8 cellular contexts compared by ENCODE assay signal in the genomic region with DNA sequence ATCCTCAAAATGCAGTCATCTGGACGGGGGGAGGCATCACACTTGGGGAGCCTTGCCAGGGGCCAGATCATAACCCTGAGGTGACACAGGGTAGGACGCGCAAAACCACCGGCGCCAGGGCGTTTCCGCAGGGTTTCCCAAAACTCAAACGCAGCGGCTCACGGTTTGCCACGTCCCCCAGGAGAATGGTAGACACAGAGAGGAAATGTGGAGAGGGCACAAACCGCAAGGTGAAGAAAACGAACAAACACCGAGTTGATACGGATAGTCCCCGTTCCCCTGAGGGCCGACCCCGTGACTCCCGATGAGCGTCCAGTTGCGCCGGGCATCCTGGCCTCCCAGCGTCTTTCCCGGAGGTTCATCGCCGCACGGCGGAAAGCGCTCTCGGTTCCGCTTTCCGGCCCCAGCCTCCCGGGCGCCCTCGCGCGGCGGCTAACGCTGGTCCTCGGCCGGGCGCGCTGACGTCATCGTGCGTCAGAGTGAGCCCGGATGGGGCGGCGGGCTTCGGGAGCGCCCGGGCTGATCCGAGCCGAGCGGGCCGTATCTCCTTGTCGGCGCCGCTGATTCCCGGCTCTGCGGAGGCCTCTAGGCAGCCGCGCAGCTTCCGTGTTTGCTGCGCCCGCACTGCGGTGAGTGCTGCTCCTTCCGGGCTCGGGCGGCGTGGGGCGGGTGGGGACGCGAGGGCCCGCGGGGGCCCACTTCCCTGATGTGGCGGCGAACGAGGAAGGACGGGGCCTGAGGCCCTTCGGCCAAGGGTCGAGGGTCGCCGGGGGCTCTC. TPM values are rescaled to one million over a fixed set of nuclear protein-coding genes. Genes with fewer than 3 reads are reported as not detected.
A peak's percentile ranks its signal among the peaks of the same experiment; 100 is the strongest.
DNase-seq lines count a peak whose midpoint lies in the region; ATAC-seq, FAIRE-seq and TF ChIP-seq lines count a peak whose summit lies in the region.

TSS of gene BIRC2 (plus strand) at position 467 of the 778 bp plus-strand sequence. CDS start 2,641 bp downstream, outside the sequence.

- H3K4me1 ChIP-seq in kidney (ENCODE audit: control insufficient read depth in 1 of 2, insufficient read depth in 1 of 2, low read depth in 1 of 2, low read length in 2 of 2): peaks cover 2 to 10% of the 10 kb centered on the region in 2 donors

- no peaks in the 10 kb centered on the region for H3K36me3 ChIP-seq in kidney (ENCODE audit: control insufficient read depth in 1 of 2, insufficient read depth in 2 of 2, low read length in 2 of 2)

- H3K9me3 ChIP-seq in kidney (ENCODE audit: control insufficient read depth in 1 of 2, low read length in 2 of 2): no peaks in the 10 kb centered on the region

- ATAC-seq in GM18909 (IDR thresholded peaks at IDR 0.05; ENCODE audit: poor library complexity, unreplicated experiment) (peak; percentile 93), HG03175 (IDR thresholded peaks at IDR 0.05; ENCODE audit: unreplicated experiment) (peak; percentile 94)
- peak; percentile 91 for ATAC-seq in activated CD4-positive, CD25-positive, alpha-beta regulatory T cell treated with anti-CD3 and anti-CD28 coated beads, Interleukin-2, amount 50 U/mL, for 24 hours

- intact Hi-C loops in kidney (cut with DNase I): no loop called here

- DNase-seq in AG09319 (ENCODE audit: extremely low read depth, low read depth): peak; percentile 81
- DNase-seq in NCI-H446 (lab: John Stamatoyannopoulos, UW): peak; percentile 81 to 96
- peak; percentile 87 for DNase-seq in cerebellar cortex (ENCODE audit: low spot score)
- DNase-seq in kidney: peak; percentile 98
- peak; percentile 90 to 95 for DNase-seq in stimulated activated CD4-positive, alpha-beta T cell treated with anti-CD3 and anti-CD28 coated beads, Interleukin-15, amount 100 ng/mL, for 48 hours (ENCODE audit: low read depth in 2 of 2)

- FAIRE-seq in kidney (lab: Jason Lieb, UNC): no peak

- peak within 1 kb of the TSS; percentile 76 to 93 for H3K4me3 ChIP-seq in kidney (ENCODE audit: low read length in 2 of 2)

- peak within 1 kb of the TSS; percentile 95 to 96 for H3K27ac ChIP-seq in kidney (ENCODE audit: low read depth in 2 of 2, low read length in 2 of 2)

- H3K9ac ChIP-seq in kidney (ENCODE audit: low read length in 2 of 2): peak within 1 kb of the TSS; percentile 59 to 93

- TF ChIP-seq CTCF in AG09319 (IDR thresholded peaks at IDR 0.05; ENCODE audit: low read depth, low read length) (peak; percentile 64), kidney (IDR thresholded peaks at IDR 0.05; ENCODE audit: borderline replicate concordance, extremely low read depth, insufficient read depth) (peak; percentile 69)

RNA-seq across cellular contexts. Expression of gene BIRC2, which starts in this region (rescaled TPM):
- total RNA-seq in kidney: 42.4 TPM
- 34.0 TPM for polyA plus RNA-seq in kidney (ENCODE audit: insufficient read depth, low read depth, low replicate concordance)

Comparison
In these comparisons a context has a peak if more than half of its experiments do, and no peak if none do; other contexts are left out.
1. Peak in every context shown above with its lines: DNase-seq, ATAC-seq, H3K4me3 ChIP-seq and H3K27ac ChIP-seq.